ENCODE assay signal across 16 cellular contexts in genomic region chr13:95874286-95874685, GRCh38.
"Had no signal": no experiment of that assay in that cellular context is flagged by ENCODE, and none has a peak within 500 bp of the region (broad histone marks: within the 10 kb centered on the region; RNA-seq: fewer than 3 reads in every experiment).

No MANE protein-coding gene starts in this region.

- H3K36me3 ChIP-seq: prostate gland, vagina had no signal

- H3K79me2 ChIP-seq: parathyroid adenoma had no signal

- H2AFZ ChIP-seq: parathyroid adenoma had no signal

- H3K9me3 ChIP-seq: gastrocnemius medialis, prostate gland, right lobe of liver, tibial artery, upper lobe of right lung, vagina had no signal

- H3K4me3 ChIP-seq: gastrocnemius medialis, prostate gland, right lobe of liver, tibial artery, upper lobe of right lung, vagina had no signal

- H3K27me3 ChIP-seq: gastrocnemius medialis, right lobe of liver, tibial artery, upper lobe of right lung, vagina had no signal

- H3K9ac ChIP-seq: parathyroid adenoma had no signal

- DNase-seq: effector memory CD8-positive, alpha-beta T cell; gastrocnemius medialis; glutamatergic neuron; islet precursor cell; left colon; naive thymus-derived CD4-positive, alpha-beta T cell; nephron progenitor cell; retina; right lobe of liver; stimulated activated CD4-positive, alpha-beta T cell treated with anti-CD3 and anti-CD28 coated beads, Interleukin-4, amount 100 ng/mL, for 1 hour; tibial artery; upper lobe of right lung had no signal

- H3K27ac ChIP-seq: gastrocnemius medialis, parathyroid adenoma, prostate gland, right lobe of liver, tibial artery, upper lobe of right lung, vagina had no signal

- H3K4me1 ChIP-seq: gastrocnemius medialis, parathyroid adenoma, prostate gland, right lobe of liver, tibial artery, upper lobe of right lung, vagina had no signal

- ATAC-seq: effector memory CD8-positive, alpha-beta T cell; gastrocnemius medialis; left colon; naive thymus-derived CD4-positive, alpha-beta T cell; right lobe of liver; stimulated activated memory B cell treated with anti-CD40 and anti-IgM and Interleukin-4, amounts not matched to agents 10 μg/mL and 1 μg/mL and 100 μg/mL, for 72 hours; upper lobe of right lung had no signal
